ENCODE assay signal across 28 cellular contexts in the genomic region with DNA sequence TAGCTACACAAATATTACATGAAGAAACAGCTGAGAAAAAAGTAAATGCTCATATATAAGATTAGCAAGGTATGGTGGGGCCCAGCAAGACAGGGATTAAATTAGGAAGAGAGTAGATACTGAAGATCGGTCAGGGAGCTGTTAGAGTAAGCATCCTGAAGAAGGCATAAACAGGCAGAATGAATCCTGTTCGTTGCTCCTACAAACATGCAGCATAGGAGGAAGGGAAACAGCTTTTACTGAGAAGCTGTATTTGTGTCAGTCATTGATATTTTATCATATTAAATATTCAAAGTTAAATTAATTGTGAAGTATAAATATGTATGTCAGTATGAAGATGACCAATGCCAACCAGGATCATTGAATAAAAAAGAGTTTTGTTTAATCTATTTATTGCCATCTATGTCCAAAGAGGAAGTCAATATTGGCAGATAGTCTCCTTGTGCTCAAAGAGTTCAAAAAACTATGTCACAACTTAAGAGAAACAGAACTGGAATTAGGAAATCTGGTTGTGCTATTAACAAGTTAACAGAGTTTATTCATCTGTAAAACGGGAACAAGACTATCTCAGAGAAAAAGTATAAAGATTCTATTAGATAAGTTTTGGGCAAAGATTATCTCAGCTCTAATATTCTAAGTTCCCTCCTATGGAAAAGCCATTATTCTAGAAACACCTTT.
"Had no signal": no experiment of that assay in that cellular context is flagged by ENCODE, and none has a peak within 500 bp of the region (broad histone marks: within the 10 kb centered on the region; RNA-seq: fewer than 3 reads in every experiment).

No MANE protein-coding gene starts in this region.

- H3K4me3 ChIP-seq: colonic mucosa, coronary artery, dorsolateral prefrontal cortex, esophagus muscularis mucosa, esophagus squamous epithelium, gastrocnemius medialis, gastroesophageal sphincter, heart left ventricle, heart right ventricle had no signal

- H3K27me3 ChIP-seq: colonic mucosa, dorsolateral prefrontal cortex, esophagus muscularis mucosa, esophagus squamous epithelium, foreskin keratinocyte, gastrocnemius medialis, gastroesophageal sphincter, heart right ventricle had no signal

- ATAC-seq: effector memory CD8-positive, alpha-beta T cell; esophagus mucosa; foreskin keratinocyte; gastrocnemius medialis; gastroesophageal sphincter; heart left ventricle; heart right ventricle had no signal

- H3K27ac ChIP-seq: colonic mucosa, coronary artery, dorsolateral prefrontal cortex, epithelial cell of prostate, esophagus muscularis mucosa, esophagus squamous epithelium, foreskin keratinocyte, gastrocnemius medialis, gastroesophageal sphincter, heart left ventricle, heart right ventricle had no signal

- H3K9me3 ChIP-seq: colonic mucosa, esophagus muscularis mucosa, esophagus squamous epithelium, gastrocnemius medialis, gastroesophageal sphincter had no signal

- H3K36me3 ChIP-seq: colonic mucosa, esophagus muscularis mucosa, esophagus squamous epithelium, gastrocnemius medialis, gastroesophageal sphincter, heart left ventricle, heart right ventricle had no signal

- DNase-seq: colonic mucosa; cortex of kidney; dermis blood vessel endothelial cell; dorsolateral prefrontal cortex; effector CD4-positive, alpha-beta T cell; effector CD8-positive, alpha-beta T cell; effector memory CD4-positive, alpha-beta T cell; effector memory CD8-positive, alpha-beta T cell; endodermal cell; erythroblast; esophagus squamous epithelium; foreskin fibroblast; foreskin keratinocyte; foreskin melanocyte; gastrocnemius medialis; glutamatergic neuron; head of caudate nucleus; heart left ventricle; heart right ventricle had no signal

- H3K4me1 ChIP-seq: colonic mucosa, esophagus muscularis mucosa, esophagus squamous epithelium, foreskin keratinocyte, gastrocnemius medialis, gastroesophageal sphincter, heart left ventricle, heart right ventricle had no signal

- FAIRE-seq: colon, endometrium, endothelial cell of umbilical vein, frontal cortex had no signal
